Comparison of ENCODE assay signal across 9 cellular contexts in genomic region chr15:39770748-39771689, GRCh38. TPM values are rescaled to one million over a fixed set of nuclear protein-coding genes. Genes with fewer than 3 reads are reported as not detected.
DNase-seq lines count a peak whose midpoint lies in the region; ATAC-seq lines count a peak whose summit lies in the region.
"Had no signal": no experiment of that assay in that cellular context is flagged by ENCODE, and none has a peak within 500 bp of the region (broad histone marks: within the 10 kb centered on the region; RNA-seq: fewer than 3 reads in every experiment).

No MANE protein-coding gene starts in this region.

- in situ Hi-C loops in G401 (cut with HindIII; ENCODE audit: low sequenced_read_pairs) = no loop called here

- CTCF ChIA-PET in CD8-positive, alpha-beta memory T cell (lab: Charles Lee) = interaction anchor here (1.1 to 2.3 kb wide), 3 partner anchors 12 to 574 kb away, joined by 3 to 6 read pairs (median 4); partner anchors contain the start of gene FSIP1

- H3K36me3 Mint-ChIP-seq in stimulated activated effector memory CD8-positive, alpha-beta T cell treated with anti-CD3 and anti-CD28 coated beads, Interleukin-12 subunit alpha, Interleukin-12 subunit beta, amount 100 ng/mL, for 72 hours = no peaks in the 10 kb centered on the region
- H3K36me3 Mint-ChIP-seq in CD8-positive, alpha-beta memory T cell = peaks cover 0 to 4% (median 0%) of the 10 kb centered on the region in 3 donors

- no peaks in the 10 kb centered on the region for H3K36me3 ChIP-seq in adipocyte (ENCODE audit: control insufficient read depth, insufficient read depth, low read length, severe bottlenecking)
- H3K36me3 ChIP-seq in CD8-positive, alpha-beta memory T cell (ENCODE audit: insufficient read depth, low read length) = no peaks in the 10 kb centered on the region

- H3K9me3 ChIP-seq in adipocyte (ENCODE audit: control insufficient read depth, low read length) (no peaks in the 10 kb centered on the region), right cardiac atrium (ENCODE audit: control insufficient read depth, low read length) (no peaks in the 10 kb centered on the region)
- H3K9me3 ChIP-seq in CD8-positive, alpha-beta memory T cell (ENCODE audit: low read length) = no peaks in the 10 kb centered on the region

- H3K27me3 ChIP-seq in adipocyte (replicated peaks; ENCODE audit: control insufficient read depth, insufficient read depth, low read length) (no peaks in the 10 kb centered on the region), right cardiac atrium (ENCODE audit: control insufficient read depth, insufficient read depth) (no peaks in the 10 kb centered on the region)
- H3K27me3 ChIP-seq in CD8-positive, alpha-beta memory T cell (ENCODE audit: insufficient read depth, low read length, poor library complexity, severe bottlenecking) = no peaks in the 10 kb centered on the region

- H3K27ac ChIP-seq in right cardiac atrium (ENCODE audit: low read length) = no peak overlapping the region
- H3K27ac ChIP-seq in CD8-positive, alpha-beta memory T cell (ENCODE audit: low read depth, low read length) = no peak overlapping the region

- H3K4me3 Mint-ChIP-seq in stimulated activated effector memory CD8-positive, alpha-beta T cell treated with anti-CD3 and anti-CD28 coated beads, Interleukin-12 subunit alpha, Interleukin-12 subunit beta, amount 100 ng/mL, for 72 hours = no peak overlapping the region
- H3K4me3 Mint-ChIP-seq in CD8-positive, alpha-beta memory T cell = no peak overlapping the region

- H3K9ac ChIP-seq in adipocyte (ENCODE audit: low read length) = peak overlapping the region; percentile 81

- H3K4me3 ChIP-seq in adipocyte (ENCODE audit: low read length) = peak overlapping the region; percentile 55
- H3K4me3 ChIP-seq in right cardiac atrium (ENCODE audit: low read length) = no peak overlapping the region
- H3K4me3 ChIP-seq in CD8-positive, alpha-beta memory T cell (ENCODE audit: low read length) = no peak overlapping the region

- peak overlapping the region; percentile 75 for H3K27ac Mint-ChIP-seq in stimulated activated effector memory CD8-positive, alpha-beta T cell treated with anti-CD3 and anti-CD28 coated beads, Interleukin-12 subunit alpha, Interleukin-12 subunit beta, amount 100 ng/mL, for 72 hours
- H3K27ac Mint-ChIP-seq in CD8-positive, alpha-beta memory T cell = peak overlapping the region in 1 of 8 donors; percentile 66

- H3K27me3 Mint-ChIP-seq in CD8-positive, alpha-beta memory T cell = peaks cover 0 to 2% of the 10 kb centered on the region in 2 donors

- peak; percentile 74 for DNase-seq in HCEC 1CT
- DNase-seq in adipocyte (ENCODE audit: low read depth) = peak; percentile 82
- DNase-seq in right cardiac atrium = peak in 1 of 3 donors; percentile 20
- no peak for DNase-seq in stimulated activated effector memory CD8-positive, alpha-beta T cell treated with anti-CD3 and anti-CD28 coated beads, Interleukin-12 subunit alpha, Interleukin-12 subunit beta, amount 100 ng/mL, for 72 hours (ENCODE audit: low spot score in 2 of 2)
- DNase-seq in CD8-positive, alpha-beta memory T cell = no peak
- DNase-seq in G401 (ENCODE audit: low spot score) = no peak
- DNase-seq in NCI-H1105 (lab: John Stamatoyannopoulos, UW) = no peak
- DNase-seq: left colon had no signal

- H3K9me3 Mint-ChIP-seq in stimulated activated effector memory CD8-positive, alpha-beta T cell treated with anti-CD3 and anti-CD28 coated beads, Interleukin-12 subunit alpha, Interleukin-12 subunit beta, amount 100 ng/mL, for 72 hours = no peaks in the 10 kb centered on the region
- no peaks in the 10 kb centered on the region for H3K9me3 Mint-ChIP-seq in CD8-positive, alpha-beta memory T cell

- peaks cover 17% of the 10 kb centered on the region for H3K4me1 ChIP-seq in adipocyte (ENCODE audit: control insufficient read depth, insufficient read depth, low read length)
- no peaks in the 10 kb centered on the region for H3K4me1 ChIP-seq in right cardiac atrium (ENCODE audit: control insufficient read depth, insufficient read depth, low read length)
- H3K4me1 ChIP-seq in CD8-positive, alpha-beta memory T cell (ENCODE audit: insufficient read depth, low read length) = peaks cover 6% of the 10 kb centered on the region

- intact Hi-C loops in right cardiac atrium (cut with DNase I) = no loop called here

- H3K4me1 Mint-ChIP-seq in stimulated activated effector memory CD8-positive, alpha-beta T cell treated with anti-CD3 and anti-CD28 coated beads, Interleukin-12 subunit alpha, Interleukin-12 subunit beta, amount 100 ng/mL, for 72 hours = peaks cover 6% of the 10 kb centered on the region
- H3K4me1 Mint-ChIP-seq in CD8-positive, alpha-beta memory T cell = peaks cover 12 to 19% (median 17%) of the 10 kb centered on the region in 3 donors

- peak; percentile 58 to 74 for ATAC-seq in right cardiac atrium
- ATAC-seq in stimulated activated effector memory CD8-positive, alpha-beta T cell treated with anti-CD3 and anti-CD28 coated beads, Interleukin-12 subunit alpha, Interleukin-12 subunit beta, amount 100 ng/mL, for 72 hours = no peak
- no peak for ATAC-seq in HG02623 (IDR thresholded peaks at IDR 0.05; ENCODE audit: unreplicated experiment)
- ATAC-seq: left colon had no signal

- POLR2A ChIA-PET in CD8-positive, alpha-beta memory T cell (lab: Charles Lee) = no interaction called here

- WGBS in right cardiac atrium = 58% methylated on average over 8 of the region's 8 CpGs

RNA-seq across cellular contexts. Expression of gene FSIP1, which starts 11.6 kb away (rescaled TPM):
- under 1 TPM; 0.25 to 0.53 (median 0.41) TPM for total RNA-seq in right cardiac atrium
- 0.16 TPM for polyA plus RNA-seq in right cardiac atrium
- total RNA-seq in CD8-positive, alpha-beta memory T cell = under 1 TPM; 0.38 to 0.63 TPM
- 1.3 TPM for polyA plus RNA-seq in CD8-positive, alpha-beta memory T cell
- 0.41 and 0.92 TPM in 2 replicates for total RNA-seq in G401 (2014; rRNA removed; shearing (Covaris generic))

Comparison
In these comparisons a context has a peak if more than half of its experiments do, and no peak if none do; other contexts are left out.
1. DNase-seq: peak in HCEC 1CT (single experiment) and adipocyte (single experiment); none in stimulated activated effector memory CD8-positive, alpha-beta T cell treated with anti-CD3 and anti-CD28 coated beads, Interleukin-12 subunit alpha, Interleukin-12 subunit beta, amount 100 ng/mL, for 72 hours (0 of 2), CD8-positive, alpha-beta memory T cell (0 of 5), G401 (single experiment) and NCI-H1105 (single experiment).
2. ATAC-seq: peak in right cardiac atrium (2 of 2); none in stimulated activated effector memory CD8-positive, alpha-beta T cell treated with anti-CD3 and anti-CD28 coated beads, Interleukin-12 subunit alpha, Interleukin-12 subunit beta, amount 100 ng/mL, for 72 hours (single experiment) and HG02623 (single experiment).